In the genomic region with DNA sequence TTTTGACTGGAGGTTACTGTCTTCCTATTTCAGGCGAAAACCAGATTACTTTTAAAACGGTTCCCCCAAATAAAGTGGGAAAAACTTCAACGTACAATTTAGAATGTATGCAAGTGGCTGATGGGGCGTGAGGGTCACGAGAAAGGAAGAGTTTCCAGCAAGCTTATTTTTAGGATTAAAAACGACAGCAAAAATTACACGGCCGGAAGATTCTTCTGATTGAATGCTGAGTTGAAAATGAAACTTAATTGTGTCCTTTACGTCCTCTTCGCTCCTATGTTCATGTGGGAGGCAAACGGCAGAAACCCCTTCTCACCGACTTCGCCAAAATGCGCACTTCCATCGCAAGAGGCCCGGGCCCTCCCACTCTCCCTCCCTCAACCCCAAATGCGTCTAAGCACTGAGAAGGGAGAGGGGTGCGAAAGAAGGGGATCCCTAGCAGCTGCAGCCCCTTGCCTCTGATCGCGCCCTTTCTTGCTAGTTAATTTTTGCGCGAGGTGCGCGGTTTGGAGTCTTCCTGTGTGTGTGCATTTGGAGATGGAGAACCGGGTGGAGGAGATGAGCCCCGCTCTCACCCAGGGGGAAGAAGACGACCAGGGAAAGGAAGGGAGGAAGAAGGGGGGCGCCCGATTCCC, we compare ENCODE assay signal across 8 cellular contexts.
DNase-seq lines count a peak whose midpoint lies in the region; ATAC-seq and TF ChIP-seq lines count a peak whose summit lies in the region.

No MANE protein-coding gene starts in this region.

- peak overlapping the region; percentile 82 for H3K27ac ChIP-seq in angular gyrus (ENCODE audit: low read depth, low read length)

- TF ChIP-seq CTCF in retinal pigment epithelial cell (conservative IDR thresholded peaks at IDR 0.05; ENCODE audit: low read depth, low read length) = no peak

- ATAC-seq in GM19328 (IDR thresholded peaks at IDR 0.05; ENCODE audit: unreplicated experiment) = peak; percentile 9

- peak; percentile 29 for DNase-seq in AG08396 (ENCODE audit: low spot score)
- peak; percentile 34 for DNase-seq in HPDE6-E6E7 (ENCODE audit: extremely low spot score)
- DNase-seq in T follicular helper cell (ENCODE audit: low read depth) = peak; percentile 54
- peak in 34 of 51 donors; percentile 26 to 89 (median 56) for DNase-seq in hypothalamus (lab: John Stamatoyannopoulos, UW)
- DNase-seq in retinal pigment epithelial cell (ENCODE audit: low read depth) = no peak
- no peak for DNase-seq in glomerular visceral epithelial cell (ENCODE audit: extremely low spot score)

- H3K4me3 ChIP-seq in retinal pigment epithelial cell (ENCODE audit: low read length) = peak overlapping the region; percentile 89

Comparison
In these comparisons a context has a peak if more than half of its experiments do, and no peak if none do; other contexts are left out.
1. DNase-seq: peak in AG08396 (single experiment), HPDE6-E6E7 (single experiment), T follicular helper cell (single experiment) and hypothalamus (34 of 51); none in retinal pigment epithelial cell (single experiment) and glomerular visceral epithelial cell (single experiment).